ENCODE assay signal across 18 cellular contexts in the genomic region with DNA sequence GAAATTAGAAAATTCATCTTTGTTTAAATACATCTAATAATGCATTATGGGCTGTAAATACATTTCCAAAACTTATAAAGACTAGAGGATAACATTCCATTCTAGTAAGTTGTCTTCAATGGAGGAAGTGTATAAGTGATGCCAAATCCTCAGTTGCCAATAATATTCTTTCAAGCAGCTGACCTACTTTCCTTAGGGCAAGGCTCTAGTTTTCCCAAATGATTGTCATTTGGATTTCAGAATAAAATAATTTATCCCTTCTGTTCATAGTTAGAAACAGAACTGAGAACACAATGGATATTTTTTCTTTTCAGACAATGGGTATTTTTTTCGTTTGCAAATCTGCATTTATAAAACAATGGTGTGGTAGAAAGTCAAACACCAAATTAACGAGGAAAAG.
DNase-seq lines count a peak whose midpoint lies in the region; ATAC-seq and FAIRE-seq lines count a peak whose summit lies in the region.
"Had no signal": no experiment of that assay in that cellular context is flagged by ENCODE, and none has a peak within 500 bp of the region (broad histone marks: within the 10 kb centered on the region; RNA-seq: fewer than 3 reads in every experiment).

No MANE protein-coding gene starts in this region.

- peak overlapping the region; percentile 13 for H3K27ac ChIP-seq in temporal lobe (ENCODE audit: low read depth, low read length)
- H3K27ac ChIP-seq: A549 had no signal

- FAIRE-seq in frontal cortex (lab: Jason Lieb, UNC), result peak; percentile 79
- FAIRE-seq: A549, D721Med, GM12892 had no signal

- ATAC-seq in HG03342 (IDR thresholded peaks at IDR 0.05; ENCODE audit: unreplicated experiment), result no peak
- no peak for ATAC-seq in HG02981 (IDR thresholded peaks at IDR 0.05; ENCODE audit: unreplicated experiment)
- ATAC-seq: A549; CD8-positive, alpha-beta T cell had no signal

- DNase-seq in cerebellar cortex (ENCODE audit: low spot score) (peak; percentile 55), frontal cortex (ENCODE audit: low spot score in 2 of 2) (no peak), pons (ENCODE audit: low spot score) (peak; percentile 47), NOMO-1 treated with DMSO at 0.1 percent for 48 hours (lab: John Stamatoyannopoulos, UW; ENCODE audit: unreplicated experiment) (no peak)
- DNase-seq: CD8-positive, alpha-beta T cell; COR-L47; DMS153; DMS79 treated with DMSO at 0.1 percent for 48 hours; EL; GDM1; HCEC 1CT; HFFc6 had no signal

Comparison
In these comparisons a context has a peak if more than half of its experiments do, and no peak if none do; other contexts are left out.
1. DNase-seq: peak in cerebellar cortex (single experiment) and pons (single experiment); none in frontal cortex (0 of 2) and NOMO-1 treated with DMSO at 0.1 percent for 48 hours (single experiment).